16 cellular contexts compared by ENCODE assay signal in genomic region chr1:52907812-52908153, GRCh38. TPM values are rescaled to one million over a fixed set of nuclear protein-coding genes. Genes with fewer than 3 reads are reported as not detected.
DNase-seq lines count a peak whose midpoint lies in the region; ATAC-seq and TF ChIP-seq lines count a peak whose summit lies in the region.
"Had no signal": no experiment of that assay in that cellular context is flagged by ENCODE, and none has a peak within 500 bp of the region (broad histone marks: within the 10 kb centered on the region; RNA-seq: fewer than 3 reads in every experiment).

No MANE protein-coding gene starts in this region.

- no peak overlapping the region for H2BK15ac ChIP-seq in H9 (ENCODE audit: low read depth, low read length)

- H4K91ac ChIP-seq in H9 (ENCODE audit: insufficient read length, low read depth, low read length): no peak overlapping the region

- H2BK5ac ChIP-seq in H9 (ENCODE audit: insufficient read length, low read length): no peak overlapping the region

- no peak overlapping the region for H3K4me2 ChIP-seq in H9 (ENCODE audit: insufficient read depth, insufficient read length, low read length)

- no peak overlapping the region for H3K23ac ChIP-seq in H9 (ENCODE audit: insufficient read length, low read depth, low read length)

- H3K4me1 ChIP-seq in left ventricle myocardium inferior: peaks cover 33% of the 10 kb centered on the region
- H3K4me1 ChIP-seq in right atrium auricular region: peaks cover 0 to 19% of the 10 kb centered on the region in 2 donors
- H3K4me1 ChIP-seq in H9 (ENCODE audit: insufficient read depth, low read length): no peaks in the 10 kb centered on the region; the same call in 1 of the 2 replicates
- H3K4me1 ChIP-seq in right lobe of liver: peaks cover 0 to 94% (median 30%) of the 10 kb centered on the region in 4 donors

- no peak overlapping the region for H2AK5ac ChIP-seq in H9 (ENCODE audit: insufficient read length, low read length)

- no peak for ATAC-seq in right lobe of liver
- no peak for ATAC-seq in stimulated activated effector memory CD8-positive, alpha-beta T cell treated with anti-CD3 and anti-CD28 coated beads, Interleukin-12 subunit alpha, Interleukin-12 subunit beta, amount 100 ng/mL, for 72 hours
- ATAC-seq in naive thymus-derived CD8-positive, alpha-beta T cell: no peak

- H3K9me3 ChIP-seq in left ventricle myocardium inferior (replicated peaks) (no peaks in the 10 kb centered on the region), right atrium auricular region (no peaks in the 10 kb centered on the region), H9 (ENCODE audit: control insufficient read depth, low read depth, low read length) (no peaks in the 10 kb centered on the region), right lobe of liver (no peaks in the 10 kb centered on the region)
- H3K9me3 ChIP-seq: Caco-2, HAP-1 had no signal

- H3K27ac ChIP-seq in left ventricle myocardium inferior (replicated peaks): peak overlapping the region; percentile 3
- H3K27ac ChIP-seq in right atrium auricular region: no peak overlapping the region
- H3K27ac ChIP-seq in H9 (ENCODE audit: insufficient read length, low read depth, low read length): no peak overlapping the region
- H3K27ac ChIP-seq in right lobe of liver: peak overlapping the region in 2 of 3 donors; percentile 61 to 76
- H3K27ac ChIP-seq: GM23248 had no signal

- H3K4me3 ChIP-seq in left ventricle myocardium inferior: no peak overlapping the region
- no peak overlapping the region for H3K4me3 ChIP-seq in right atrium auricular region
- H3K4me3 ChIP-seq in right lobe of liver: no peak overlapping the region
- H3K4me3 ChIP-seq: GM23248, HAP-1 had no signal

- no peak overlapping the region for H3K4me3 Mint-ChIP-seq in H9
- H3K4me3 Mint-ChIP-seq in stimulated activated effector memory CD8-positive, alpha-beta T cell treated with anti-CD3 and anti-CD28 coated beads, Interleukin-12 subunit alpha, Interleukin-12 subunit beta, amount 100 ng/mL, for 72 hours: no peak overlapping the region
- H3K4me3 Mint-ChIP-seq in naive thymus-derived CD8-positive, alpha-beta T cell: no peak overlapping the region
- H3K4me3 Mint-ChIP-seq: HFFc6 had no signal

- H2BK120ac ChIP-seq in H9 (ENCODE audit: low read depth, low read length, poor library complexity, severe bottlenecking): no peak overlapping the region

- no peak overlapping the region for H4K8ac ChIP-seq in H9 (replicated peaks; ENCODE audit: insufficient read length, low read depth, low read length)

- H3K4ac ChIP-seq in H9 (ENCODE audit: low read depth, low read length): no peak overlapping the region

- no peak overlapping the region for H3K18ac ChIP-seq in H9 (ENCODE audit: insufficient read length, low read depth, low read length)

- no peaks in the 10 kb centered on the region for H3K79me2 ChIP-seq in H9 (ENCODE audit: insufficient read depth, low read length)

- no peaks in the 10 kb centered on the region for H3K27me3 ChIP-seq in left ventricle myocardium inferior (ENCODE audit: low read depth)
- no peaks in the 10 kb centered on the region for H3K27me3 ChIP-seq in right atrium auricular region
- H3K27me3 ChIP-seq in H9 (ENCODE audit: insufficient read depth, low read length): no peaks in the 10 kb centered on the region
- H3K27me3 ChIP-seq in right lobe of liver: no peaks in the 10 kb centered on the region

- TF ChIP-seq POLR2A in right lobe of liver (IDR thresholded peaks at IDR 0.05): no peak

- intact Hi-C loops in left ventricle myocardium inferior (cut with micrococcal nuclease) (no loop called here), right lobe of liver (cut with DNase I) (loop anchor here in 1 of 2 donors (10.0 kb wide), 1 partner anchor 267 kb away; no protein-coding TSS in a partner anchor)

- H3K23me2 ChIP-seq in H9 (ENCODE audit: insufficient read length, low read depth, low read length, poor library complexity, severe bottlenecking): no peaks in the 10 kb centered on the region

- no peak overlapping the region for H2BK20ac ChIP-seq in H9 (ENCODE audit: low read depth, low read length, poor library complexity, severe bottlenecking)

- no peaks in the 10 kb centered on the region for H4K20me1 ChIP-seq in H9 (ENCODE audit: control insufficient read depth, insufficient read depth, insufficient read length)

- no peak overlapping the region for H3K9ac ChIP-seq in H9 (ENCODE audit: extremely low read depth, insufficient read length, low read length)
- H3K9ac ChIP-seq: GM23248 had no signal

- peak overlapping the region in 2 of 3 experiments; percentile 49 to 54; a peak in 1 of 7 replicates for H3K27ac Mint-ChIP-seq in H9
- peak overlapping the region; percentile 52 for H3K27ac Mint-ChIP-seq in stimulated activated effector memory CD8-positive, alpha-beta T cell treated with anti-CD3 and anti-CD28 coated beads, Interleukin-12 subunit alpha, Interleukin-12 subunit beta, amount 100 ng/mL, for 72 hours
- no peak overlapping the region for H3K27ac Mint-ChIP-seq in naive thymus-derived CD8-positive, alpha-beta T cell
- H3K27ac Mint-ChIP-seq: CD4-positive, alpha-beta memory T cell; HFFc6 had no signal

- H2AFZ ChIP-seq in H9 (ENCODE audit: low read length): no peak overlapping the region
- H2AFZ ChIP-seq: GM23248 had no signal

- POLR2A ChIA-PET in naive thymus-derived CD8-positive, alpha-beta T cell (lab: Charles Lee): no interaction called here

- no peak overlapping the region for H3K56ac ChIP-seq in H9 (ENCODE audit: insufficient read length, low read depth, low read length)

- H3K27me3 Mint-ChIP-seq in H9 (ENCODE audit: low read depth): no peaks in the 10 kb centered on the region
- H3K27me3 Mint-ChIP-seq in naive thymus-derived CD8-positive, alpha-beta T cell: no peaks in the 10 kb centered on the region
- H3K27me3 Mint-ChIP-seq: CD4-positive, alpha-beta memory T cell had no signal

- DNase-seq in left ventricle myocardium inferior: no peak
- no peak for DNase-seq in right atrium auricular region (ENCODE audit: low spot score)
- DNase-seq in H9: no peak
- DNase-seq in right lobe of liver: no peak
- no peak for DNase-seq in stimulated activated effector memory CD8-positive, alpha-beta T cell treated with anti-CD3 and anti-CD28 coated beads, Interleukin-12 subunit alpha, Interleukin-12 subunit beta, amount 100 ng/mL, for 72 hours (ENCODE audit: low spot score in 2 of 2)
- DNase-seq in naive thymus-derived CD8-positive, alpha-beta T cell: no peak
- DNase-seq in activated naive CD4-positive, alpha-beta T cell (lab: John Stamatoyannopoulos, UW): no peak
- DNase-seq: C1 segment of cervical spinal cord; CD4-positive, alpha-beta memory T cell; DMS153; DND-41; GM23248; HFFc6 had no signal

- TF ChIP-seq CTCF in left ventricle myocardium inferior (IDR thresholded peaks at IDR 0.05; ENCODE audit: borderline replicate concordance): no peak
- no peak for TF ChIP-seq CTCF in right atrium auricular region (IDR thresholded peaks at IDR 0.05)
- no peak for TF ChIP-seq CTCF in H9 (conservative IDR thresholded peaks at IDR 0.05)
- TF ChIP-seq CTCF in right lobe of liver (IDR thresholded peaks at IDR 0.05): no peak

- H3K9me3 Mint-ChIP-seq in H9: no peaks in the 10 kb centered on the region
- H3K9me3 Mint-ChIP-seq in stimulated activated effector memory CD8-positive, alpha-beta T cell treated with anti-CD3 and anti-CD28 coated beads, Interleukin-12 subunit alpha, Interleukin-12 subunit beta, amount 100 ng/mL, for 72 hours: no peaks in the 10 kb centered on the region
- no peaks in the 10 kb centered on the region for H3K9me3 Mint-ChIP-seq in naive thymus-derived CD8-positive, alpha-beta T cell
- H3K9me3 Mint-ChIP-seq: CD4-positive, alpha-beta memory T cell; HFFc6 had no signal

- peaks cover 33 to 34% of the 10 kb centered on the region in 2 experiments for H3K4me1 Mint-ChIP-seq in H9
- H3K4me1 Mint-ChIP-seq in stimulated activated effector memory CD8-positive, alpha-beta T cell treated with anti-CD3 and anti-CD28 coated beads, Interleukin-12 subunit alpha, Interleukin-12 subunit beta, amount 100 ng/mL, for 72 hours: no peaks in the 10 kb centered on the region
- H3K4me1 Mint-ChIP-seq in naive thymus-derived CD8-positive, alpha-beta T cell: peaks cover 0 to 4% (median 2%) of the 10 kb centered on the region in 4 donors
- H3K4me1 Mint-ChIP-seq: CD4-positive, alpha-beta memory T cell had no signal

- H3K36me3 Mint-ChIP-seq in H9 (ENCODE audit: insufficient read depth in 1 of 3, low read depth in 3 of 3): peaks cover 0 to 3% (median 0%) of the 10 kb centered on the region in 3 experiments; a peak in 1 of 7 replicates
- H3K36me3 Mint-ChIP-seq in stimulated activated effector memory CD8-positive, alpha-beta T cell treated with anti-CD3 and anti-CD28 coated beads, Interleukin-12 subunit alpha, Interleukin-12 subunit beta, amount 100 ng/mL, for 72 hours: peaks cover 26% of the 10 kb centered on the region
- H3K36me3 Mint-ChIP-seq in naive thymus-derived CD8-positive, alpha-beta T cell: peaks cover 0 to 31% (median 8%) of the 10 kb centered on the region in 3 donors

- H3K79me1 ChIP-seq in H9 (ENCODE audit: insufficient read depth, low read depth, low read length, poor library complexity, severe bottlenecking): no peaks in the 10 kb centered on the region

- H3K36me3 ChIP-seq in left ventricle myocardium inferior (peaks cover 12% of the 10 kb centered on the region), right atrium auricular region (no peaks in the 10 kb centered on the region), right lobe of liver (peaks cover 0 to 21% (median 6%) of the 10 kb centered on the region in 4 donors)
- H3K36me3 ChIP-seq: HAP-1 had no signal

- no CpG with 5 or more reads among the region's 10 CpGs for WGBS in H9 (ENCODE audit: extremely low coverage, insufficient read length, low lambda C conversion rate)
- WGBS in right lobe of liver (ENCODE audit: insufficient coverage, low coverage, low lambda C conversion rate, missing lambda C conversion rate): 82% methylated on average over 3 of the region's 10 CpGs

- H3K14ac ChIP-seq in H9 (ENCODE audit: insufficient read depth, low read length): no peak overlapping the region

- H3T11ph ChIP-seq in H9 (ENCODE audit: low read length): no peak overlapping the region

- no peak overlapping the region for H4K5ac ChIP-seq in H9 (ENCODE audit: insufficient read length, low read depth, low read length)

- H2BK12ac ChIP-seq in H9 (ENCODE audit: insufficient read length, low read depth, low read length): no peak overlapping the region

RNA-seq across cellular contexts. Expression of gene ECHDC2, which starts 13.8 kb away (rescaled TPM):
- 119 TPM for total RNA-seq in left ventricle myocardium inferior
- 10 to 100 TPM; 50.4 to 53.1 TPM for total RNA-seq in right atrium auricular region
- 30.6 and 31.2 TPM in 2 replicates for total RNA-seq in H9 (2021)
- total RNA-seq in right lobe of liver: 100 to 1,000 TPM; 167 to 856 (median 390) TPM
- 100 to 1,000 TPM; 162 to 172 TPM for total RNA-seq in naive thymus-derived CD8-positive, alpha-beta T cell
- 10 to 100 TPM; 19.4 to 32.6 (median 23.9) TPM for polyA plus RNA-seq in naive thymus-derived CD8-positive, alpha-beta T cell
- total RNA-seq: A172 had no signal

RNA-seq across cellular contexts. Expression of gene SCP2, which starts 19.3 kb away (rescaled TPM):
- total RNA-seq in left ventricle myocardium inferior: 130 TPM
- total RNA-seq in right atrium auricular region: 100 to 1,000 TPM in 1 of 2 donors, 10 to 100 TPM in 1; 67.1 to 163 TPM
- 48.8 and 57.2 TPM in 2 replicates for total RNA-seq in H9 (2021)
- total RNA-seq in right lobe of liver: 100 to 1,000 TPM; 207 to 885 (median 634) TPM
- total RNA-seq in naive thymus-derived CD8-positive, alpha-beta T cell: 10 to 100 TPM; 44.9 to 46.4 TPM
- polyA plus RNA-seq in naive thymus-derived CD8-positive, alpha-beta T cell: 100 to 1,000 TPM; 117 to 167 (median 147) TPM

Comparison
In these comparisons a context has a peak if more than half of its experiments do, and no peak if none do; other contexts are left out.
1. H3K27ac ChIP-seq: peak in left ventricle myocardium inferior (single experiment) and right lobe of liver (2 of 3); none in right atrium auricular region (0 of 2) and H9 (single experiment).
2. H3K27ac Mint-ChIP-seq: peak in H9 (2 of 3) and stimulated activated effector memory CD8-positive, alpha-beta T cell treated with anti-CD3 and anti-CD28 coated beads, Interleukin-12 subunit alpha, Interleukin-12 subunit beta, amount 100 ng/mL, for 72 hours (single experiment); none in naive thymus-derived CD8-positive, alpha-beta T cell (0 of 10).